Comparison of ENCODE assay signal across 1 cellular context in genomic region chr2:10471046-10471571, GRCh38.
TF ChIP-seq lines count a peak whose summit lies in the region.

No MANE protein-coding gene starts in this region.

TF ChIP-seq in K562, 482 proteins besides CTCF, POLR2A, EP300 and RAD21 (continued from another document and continues in another):
- no peak for TF ChIP-seq ZNF592 (IDR thresholded peaks at IDR 0.05)
- TF ChIP-seq MTA1 (IDR thresholded peaks at IDR 0.05; ENCODE audit: borderline replicate concordance), result 0 out of 2 replicates have a peak, but pooled peaks have one; percentile 18
- TF ChIP-seq TCF7 (IDR thresholded peaks at IDR 0.05; ENCODE audit: borderline replicate concordance), result no peak
- no peak for TF ChIP-seq HDGF (IDR thresholded peaks at IDR 0.05)
- TF ChIP-seq ZNF3 (CRISPR knock-in tag; IDR thresholded peaks at IDR 0.05), result no peak
- TF ChIP-seq SMARCA4 (IDR thresholded peaks at IDR 0.05), result 0 out of 2 replicates have a peak, but pooled peaks have one; percentile 26
- TF ChIP-seq PHTF2 (CRISPR knock-in tag; IDR thresholded peaks at IDR 0.05), result no peak
- no peak for TF ChIP-seq ZNF76 (CRISPR knock-in tag; IDR thresholded peaks at IDR 0.05; ENCODE audit: borderline replicate concordance)
- TF ChIP-seq PBX2 (CRISPR knock-in tag; IDR thresholded peaks at IDR 0.05; ENCODE audit: low read depth), result peak; percentile 64
- TF ChIP-seq PBX2 (tag; conservative IDR thresholded peaks at IDR 0.05; ENCODE audit: low read depth), result peak; percentile 90
- peak; percentile 99 for TF ChIP-seq BCOR (IDR thresholded peaks at IDR 0.05)
- TF ChIP-seq KAT2B (IDR thresholded peaks at IDR 0.05; ENCODE audit: low read depth, low read length), result no peak
- TF ChIP-seq PKNOX1 (IDR thresholded peaks at IDR 0.05), result peak; percentile 98
- no peak for TF ChIP-seq MITF (IDR thresholded peaks at IDR 0.05)
- no peak for TF ChIP-seq FOXK2 (conservative IDR thresholded peaks at IDR 0.05 in 1 of 2, IDR thresholded peaks at IDR 0.05 in 1 of 2; ENCODE audit: low read depth in 2 of 2)
- TF ChIP-seq POLR2AphosphoS2 (IDR thresholded peaks at IDR 0.05; ENCODE audit: low read length), result no peak
- no peak for TF ChIP-seq ZNF561 (CRISPR knock-in tag; conservative IDR thresholded peaks at IDR 0.05)
- no peak for TF ChIP-seq E2F6 (IDR thresholded peaks at IDR 0.05; ENCODE audit: borderline replicate concordance in 1 of 2, extremely low read depth in 1 of 2, insufficient read depth in 1 of 2, insufficient read length in 1 of 2, low read depth in 1 of 2, low read length in 1 of 2, poor library complexity in 1 of 2, severe bottlenecking in 1 of 2)
- peak; percentile 58 for TF ChIP-seq ZNF316 (IDR thresholded peaks at IDR 0.05)
- peak; percentile 12; the same call in 1 of the 2 replicates for TF ChIP-seq MAFK (IDR thresholded peaks at IDR 0.05; ENCODE audit: low read length)
- no peak for TF ChIP-seq DNMT1 (IDR thresholded peaks at IDR 0.05)
- no peak for TF ChIP-seq TAF1 (IDR thresholded peaks at IDR 0.05; ENCODE audit: control insufficient read depth, extremely low read depth, insufficient read depth, low read length, severe bottlenecking)
- TF ChIP-seq ZNF695 (CRISPR knock-in tag; IDR thresholded peaks at IDR 0.05), result no peak
- no peak for TF ChIP-seq HOXB6 (CRISPR knock-in tag; IDR thresholded peaks at IDR 0.05; ENCODE audit: borderline replicate concordance)
- TF ChIP-seq ADNP (tag; IDR thresholded peaks at IDR 0.05), result peak; percentile 96
- no peak for TF ChIP-seq HDAC8 (tag; IDR thresholded peaks at IDR 0.05)
- TF ChIP-seq TEAD4 (IDR thresholded peaks at IDR 0.05; ENCODE audit: low read length), result no peak; the same call in 1 of the 2 replicates
- TF ChIP-seq TEAD4 (CRISPR knock-in tag; IDR thresholded peaks at IDR 0.05; ENCODE audit: borderline replicate concordance), result no peak
- no peak for TF ChIP-seq KLF13 (tag; IDR thresholded peaks at IDR 0.05; ENCODE audit: borderline replicate concordance, low read depth)
- no peak for TF ChIP-seq ZC3H4 (CRISPR knock-in tag; IDR thresholded peaks at IDR 0.05; ENCODE audit: borderline replicate concordance)
- TF ChIP-seq POU5F1 (IDR thresholded peaks at IDR 0.05; ENCODE audit: borderline replicate concordance, low read depth, low read length, partially characterized antibody), result no peak
- TF ChIP-seq BDP1 (IDR thresholded peaks at IDR 0.05; ENCODE audit: insufficient read depth, insufficient read length), result no peak
- no peak for TF ChIP-seq KLF16 (IDR thresholded peaks at IDR 0.05)
- no peak for TF ChIP-seq ZNF518B (CRISPR knock-in tag; IDR thresholded peaks at IDR 0.05)
- no peak for TF ChIP-seq ZNF408 (CRISPR knock-in tag; IDR thresholded peaks at IDR 0.05; ENCODE audit: low read depth)
- peak in 1 of 2 experiments; percentile 72; a peak in 2 of 4 replicates for TF ChIP-seq RCOR1 (IDR thresholded peaks at IDR 0.05; ENCODE audit: borderline replicate concordance in 1 of 2, low read depth in 2 of 2, low read length in 2 of 2)
- TF ChIP-seq CCNT2 (IDR thresholded peaks at IDR 0.05; ENCODE audit: borderline replicate concordance, extremely low read depth, insufficient read length, low read depth, low read length), result no peak
- TF ChIP-seq CTCFL (IDR thresholded peaks at IDR 0.05; ENCODE audit: borderline replicate concordance, insufficient read depth, low read depth, low read length, poor library complexity, severe bottlenecking), result no peak
- TF ChIP-seq ZNF384 (IDR thresholded peaks at IDR 0.05; ENCODE audit: low read depth, low read length), result no peak
- TF ChIP-seq ZFP91 (CRISPR knock-in tag; IDR thresholded peaks at IDR 0.05), result no peak
- TF ChIP-seq HDAC2 (IDR thresholded peaks at IDR 0.05), result peak; percentile 94
- TF ChIP-seq SP1 (CRISPR knock-in tag; IDR thresholded peaks at IDR 0.05), result peak; percentile 50; the same call in 1 of the 2 replicates
- peak; percentile 42; the same call in 1 of the 2 replicates for TF ChIP-seq ARID1B (IDR thresholded peaks at IDR 0.05)
